11 cellular contexts compared by ENCODE assay signal in the genomic region with DNA sequence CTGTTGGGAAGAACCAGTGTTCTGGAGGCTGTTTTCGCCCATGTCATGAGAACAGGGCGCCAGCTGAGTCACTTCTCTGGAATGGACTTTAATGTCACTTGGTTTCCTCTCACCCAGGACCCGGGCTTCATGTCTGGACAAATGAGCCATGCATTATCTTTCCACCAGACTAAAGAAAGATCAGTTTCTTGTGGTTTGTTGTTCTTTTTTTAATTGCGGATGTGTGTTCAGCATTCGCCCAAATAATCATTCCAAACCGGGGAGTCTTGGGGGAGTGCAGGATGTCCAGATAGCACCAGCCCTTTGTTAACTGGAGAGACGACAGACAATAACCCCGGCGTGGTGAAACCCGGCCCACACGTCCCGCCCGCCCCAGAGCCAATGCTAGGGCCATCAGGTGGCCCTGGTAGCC.
A peak's percentile ranks its signal among the peaks of the same experiment; 100 is the strongest.
DNase-seq lines count a peak whose midpoint lies in the region; ATAC-seq and TF ChIP-seq lines count a peak whose summit lies in the region.
"Had no signal": no experiment of that assay in that cellular context is flagged by ENCODE, and none has a peak within 500 bp of the region (broad histone marks: within the 10 kb centered on the region; RNA-seq: fewer than 3 reads in every experiment).

No MANE protein-coding gene starts in this region.

- TF ChIP-seq CTCF in AG04450 (IDR thresholded peaks at IDR 0.05; ENCODE audit: low read depth, low read length) = no peak
- TF ChIP-seq CTCF in fibroblast of villous mesenchyme (IDR thresholded peaks at IDR 0.05; ENCODE audit: insufficient read depth, low read depth, low read length) = no peak

- H3K9me3 Mint-ChIP-seq in activated naive CD4-positive, alpha-beta T cell treated with anti-CD3 and anti-CD28 coated beads, Interleukin-2, amount 50 U/mL, for 72 hours = no peaks in the 10 kb centered on the region
- H3K9me3 Mint-ChIP-seq: activated naive CD8-positive, alpha-beta T cell treated with anti-CD3 and anti-CD28 coated beads for 36 hours had no signal

- peaks cover 7 to 14% of the 10 kb centered on the region in 2 experiments for H3K36me3 ChIP-seq in trophoblast cell (ENCODE audit: control insufficient read depth in 1 of 2, insufficient read depth in 2 of 2, low read length in 2 of 2)
- H3K36me3 ChIP-seq: ovary had no signal

- DNase-seq in AG04450 (ENCODE audit: low read depth, low spot score) (no peak), T1000 (lab: John Stamatoyannopoulos, UW) (peak; percentile 25), fibroblast of villous mesenchyme (ENCODE audit: low read depth) (peak; percentile 90), trophoblast cell (peak in 1 of 2 donors; percentile 69), NCI-H187 treated with DMSO at 0.1 percent for 48 hours (lab: John Stamatoyannopoulos, UW) (no peak), ecto neural progenitor cell (ENCODE audit: low spot score) (no peak)
- no peak for DNase-seq in activated naive CD4-positive, alpha-beta T cell treated with anti-CD3 and anti-CD28 coated beads, Interleukin-2, amount 50 U/mL, for 72 hours (ENCODE audit: low spot score in 2 of 2)
- DNase-seq: activated naive CD8-positive, alpha-beta T cell treated with anti-CD3 and anti-CD28 coated beads for 36 hours; ovary had no signal

- no peak overlapping the region for H4K12ac ChIP-seq in trophoblast cell (ENCODE audit: low read depth, low read length)

- H3K9ac ChIP-seq in trophoblast cell (ENCODE audit: low read length) = no peak overlapping the region

- peaks cover 74% of the 10 kb centered on the region for H3K79me1 ChIP-seq in trophoblast cell (ENCODE audit: low read length)

- H3K27ac ChIP-seq in AG04450 (ENCODE audit: low read depth, low read length) (peak overlapping the region; percentile 12), trophoblast cell (ENCODE audit: low read depth, low read length) (peak overlapping the region; percentile 72)

- peak overlapping the region; percentile 21 for H3K14ac ChIP-seq in trophoblast cell (ENCODE audit: low read length)

- H3K4me2 ChIP-seq in trophoblast cell (ENCODE audit: low read length) = no peak overlapping the region

- no peak overlapping the region for H3K27ac Mint-ChIP-seq in activated naive CD4-positive, alpha-beta T cell treated with anti-CD3 and anti-CD28 coated beads, Interleukin-2, amount 50 U/mL, for 72 hours
- H3K27ac Mint-ChIP-seq: activated naive CD8-positive, alpha-beta T cell treated with anti-CD3 and anti-CD28 coated beads for 36 hours had no signal

- no peak overlapping the region for H3K4me3 ChIP-seq in AG04450 (ENCODE audit: low read depth, low read length)
- H3K4me3 ChIP-seq in fibroblast of villous mesenchyme (ENCODE audit: low read depth, low read length) = no peak overlapping the region
- H3K4me3 ChIP-seq in trophoblast cell (ENCODE audit: low read depth, low read length) = no peak overlapping the region
- H3K4me3 ChIP-seq: ovary had no signal

- H3K18ac ChIP-seq in trophoblast cell (ENCODE audit: low read length) = peak overlapping the region; percentile 96

- no CpG with 5 or more reads among the region's 13 CpGs for WGBS in trophoblast cell (ENCODE audit: extremely low coverage, insufficient coverage, insufficient read length)

- no peak for ATAC-seq in activated naive CD4-positive, alpha-beta T cell treated with anti-CD3 and anti-CD28 coated beads, Interleukin-2, amount 50 U/mL, for 72 hours
- ATAC-seq in HG02973 (IDR thresholded peaks at IDR 0.05; ENCODE audit: unreplicated experiment) = no peak
- ATAC-seq: activated CD4-positive, CD25-positive, alpha-beta regulatory T cell treated with anti-CD3 and anti-CD28 coated beads, Interleukin-2, amount 50 U/mL, for 24 hours had no signal

- H3K79me2 ChIP-seq in trophoblast cell (ENCODE audit: control insufficient read depth, insufficient read depth, low read length, poor library complexity) = peaks cover 16% of the 10 kb centered on the region

- H2BK5ac ChIP-seq in trophoblast cell (ENCODE audit: low read depth, low read length, poor library complexity) = peak overlapping the region; percentile 90

- peak overlapping the region; percentile 96 for H4K91ac ChIP-seq in trophoblast cell (ENCODE audit: low read depth, low read length)

- H2BK12ac ChIP-seq in trophoblast cell (ENCODE audit: low read length) = no peak overlapping the region

- peaks cover 0 to 7% of the 10 kb centered on the region in 2 donors for H3K36me3 Mint-ChIP-seq in activated naive CD4-positive, alpha-beta T cell treated with anti-CD3 and anti-CD28 coated beads, Interleukin-2, amount 50 U/mL, for 72 hours
- H3K36me3 Mint-ChIP-seq: activated naive CD8-positive, alpha-beta T cell treated with anti-CD3 and anti-CD28 coated beads for 36 hours had no signal

- H2BK120ac ChIP-seq in trophoblast cell (ENCODE audit: insufficient read depth, low read length, poor library complexity) = peak overlapping the region; percentile 50

- no peak overlapping the region for H3K23ac ChIP-seq in trophoblast cell (ENCODE audit: low read length)

- H4K8ac ChIP-seq in trophoblast cell (ENCODE audit: low read depth, low read length) = peak overlapping the region; percentile 27

- no peak overlapping the region for H2AFZ ChIP-seq in trophoblast cell (ENCODE audit: insufficient read depth, low read length, poor library complexity)

- H3K4ac ChIP-seq in trophoblast cell (ENCODE audit: low read depth, low read length) = no peak overlapping the region

- H3K27me3 ChIP-seq in AG04450 (ENCODE audit: control insufficient read depth, insufficient read depth, low read length) (no peaks in the 10 kb centered on the region), trophoblast cell (ENCODE audit: insufficient read depth, low read length) (no peaks in the 10 kb centered on the region)
- H3K27me3 ChIP-seq: ovary had no signal

- peaks cover 51 to 71% of the 10 kb centered on the region in 2 experiments for H3K4me1 ChIP-seq in trophoblast cell (ENCODE audit: control insufficient read depth in 1 of 2, insufficient read depth in 2 of 2, low read length in 2 of 2)

- H3K9me3 ChIP-seq in AG04450 (ENCODE audit: control insufficient read depth, insufficient read depth, low read length) (no peaks in the 10 kb centered on the region; the same call in 1 of the 2 replicates), trophoblast cell (ENCODE audit: insufficient read depth, low read depth, low read length) (no peaks in the 10 kb centered on the region)
- H3K9me3 ChIP-seq: ovary had no signal

- POLR2A ChIA-PET in AG04450 (lab: Yijun Ruan, JAX) = interaction anchor here (0.9 to 1.3 kb wide), 2 partner anchors 19 to 104 kb away, joined by 3 read pairs; no protein-coding TSS in a partner anchor

- CTCF ChIA-PET in AG04450 (lab: Charles Lee) = no interaction called here

- peak overlapping the region; percentile 88 for H2AK5ac ChIP-seq in trophoblast cell (ENCODE audit: low read length)

Comparison
In these comparisons a context has a peak if more than half of its experiments do, and no peak if none do; other contexts are left out.
1. DNase-seq: peak in T1000 (single experiment) and fibroblast of villous mesenchyme (single experiment); none in AG04450 (single experiment), activated naive CD4-positive, alpha-beta T cell treated with anti-CD3 and anti-CD28 coated beads, Interleukin-2, amount 50 U/mL, for 72 hours (0 of 2), NCI-H187 treated with DMSO at 0.1 percent for 48 hours (single experiment) and ecto neural progenitor cell (single experiment).